29 cellular contexts compared by ENCODE assay signal in genomic region chr4:176266026-176266425, GRCh38. TPM values are rescaled to one million over a fixed set of nuclear protein-coding genes. Genes with fewer than 3 reads are reported as not detected.
"Had no signal": no experiment of that assay in that cellular context is flagged by ENCODE, and none has a peak within 500 bp of the region (broad histone marks: within the 10 kb centered on the region; RNA-seq: fewer than 3 reads in every experiment).

No MANE protein-coding gene starts in this region.

- H3K4me2 ChIP-seq: SK-N-SH had no signal

- ATAC-seq: activated CD8-positive, alpha-beta T cell treated with anti-CD3 and anti-CD28 coated beads, Interleukin-2, amount 10 ng/mL, durations not matched to agents 7 days and 5 days; activated naive CD4-positive, alpha-beta T cell treated with anti-CD3 and anti-CD28 coated beads, Interleukin-2, amount 50 U/mL, for 72 hours; activated naive CD8-positive, alpha-beta T cell treated with anti-CD3 and anti-CD28 coated beads, Interleukin-2, amount 50 U/mL, for 24 hours; body of pancreas; WTC11 had no signal

- H3K4me1 ChIP-seq: ascending aorta, body of pancreas, Peyer's patch had no signal

- H3K27me3 ChIP-seq: ascending aorta, body of pancreas, Peyer's patch, SJCRH30 had no signal

- H3K36me3 ChIP-seq: ascending aorta, Peyer's patch, SJCRH30 had no signal

- H3K27ac ChIP-seq: ascending aorta, body of pancreas, Peyer's patch, RWPE1, SJCRH30 had no signal

- H3K9me3 ChIP-seq: ascending aorta, body of pancreas, Peyer's patch, SJCRH30, SK-N-SH had no signal

- H3K9ac ChIP-seq: SK-N-SH had no signal

- H3K4me3 ChIP-seq: ascending aorta, body of pancreas, Peyer's patch, SJCRH30 had no signal

- DNase-seq: activated CD4-positive, alpha-beta T cell treated with anti-CD3 and anti-CD28 coated beads for 48 hours; activated CD4-positive, alpha-beta T cell treated with anti-CD3 and anti-CD28 coated beads, Interleukin-2, amount 50 U/mL, for 4 hours; activated CD4-positive, CD25-positive, alpha-beta regulatory T cell treated with anti-CD3 and anti-CD28 coated beads, Interleukin-2, amount 50 U/mL, for 72 hours; activated CD8-positive, alpha-beta memory T cell treated with anti-CD3 and anti-CD28 coated beads, Interleukin-2, amount 50 U/mL, for 48 hours; activated CD8-positive, alpha-beta T cell treated with anti-CD3 and anti-CD28 coated beads, Interleukin-2, amount 10 ng/mL, durations not matched to agents 7 days and 5 days; activated effector memory CD4-positive, alpha-beta T cell treated with Interleukin-2 at 50 U/mL for 16 hours; activated naive CD4-positive, alpha-beta T cell; activated naive CD8-positive, alpha-beta T cell treated with anti-CD3 and anti-CD28 coated beads, Interleukin-2, amount 50 U/mL, for 24 hours; activated T-cell treated with anti-CD3 and anti-CD28 coated beads, Interleukin-2, amount 50 U/mL, for 1 hour; amniotic stem cell; body of pancreas; Kasumi-1; KBM-7; NCI-H1105 treated with DMSO at 0.1 percent for 48 hours; NCI-H1436 treated with DMSO at 0.1 percent for 48 hours; NCI-H187; NCI-H2081; NCI-H446; NCI-H524; Peyer's patch; Right ventricle myocardium superior; SJCRH30; SK-N-SH; T-helper 1 cell had no signal

- H3K9me2 ChIP-seq: SK-N-SH had no signal

RNA-seq across cellular contexts. Expression of gene ASB5, which starts 3.0 kb away (rescaled TPM):
- total RNA-seq: activated CD8-positive, alpha-beta T cell treated with anti-CD3 and anti-CD28 coated beads, Interleukin-2, amount 10 ng/mL, durations not matched to agents 7 days and 5 days; activated naive CD4-positive, alpha-beta T cell treated with anti-CD3 and anti-CD28 coated beads, Interleukin-2, amount 50 U/mL, for 72 hours; ascending aorta; body of pancreas; bronchial epithelial cell; Peyer's patch; WTC11 had no signal
